Comparison of ENCODE assay signal across 1 cellular context in genomic region chr14:102565331-102565887, GRCh38.
A peak's percentile ranks its signal among the peaks of the same experiment; 100 is the strongest.
TF ChIP-seq lines count a peak whose summit lies in the region.

No MANE protein-coding gene starts in this region.

TF ChIP-seq in GM12878, 131 proteins besides CTCF, POLR2A, EP300 and RAD21 (continued from another document):
- TF ChIP-seq CEBPB (IDR thresholded peaks at IDR 0.05; ENCODE audit: borderline replicate concordance in 1 of 2, low read depth in 2 of 2, low read length in 2 of 2) (peak in 1 of 2 experiments; percentile 39; a peak in 1 of 4 replicates), FOS (IDR thresholded peaks at IDR 0.05; ENCODE audit: borderline replicate concordance, extremely low read depth, insufficient read length) (no peak), ETV6 (conservative IDR thresholded peaks at IDR 0.05 in 1 of 2, IDR thresholded peaks at IDR 0.05 in 1 of 2; ENCODE audit: borderline replicate concordance in 1 of 2, low read depth in 1 of 2) (peak in 1 of 2 experiments; percentile 100; a peak in 2 of 4 replicates), TCF7 (IDR thresholded peaks at IDR 0.05; ENCODE audit: borderline replicate concordance) (0 out of 2 replicates have a peak, but pooled peaks have one; percentile 26), ATF2 (IDR thresholded peaks at IDR 0.05; ENCODE audit: low read length) (peak; percentile 60; the same call in 1 of the 2 replicates), MLLT1 (IDR thresholded peaks at IDR 0.05) (no peak), SMC3 (IDR thresholded peaks at IDR 0.05; ENCODE audit: borderline replicate concordance, low read length) (no peak), SUPT20H (IDR thresholded peaks at IDR 0.05; ENCODE audit: borderline replicate concordance, control insufficient read depth, low read depth, low read length) (no peak), IKZF2 (IDR thresholded peaks at IDR 0.05) (peak; percentile 67 to 79), EED (IDR thresholded peaks at IDR 0.05; ENCODE audit: low read depth) (peak; percentile 88), IKZF1 (conservative IDR thresholded peaks at IDR 0.05) (peak; percentile 90), LARP7 (IDR thresholded peaks at IDR 0.05) (no peak), RBBP5 (conservative IDR thresholded peaks at IDR 0.05) (no peak), FOXM1 (IDR thresholded peaks at IDR 0.05; ENCODE audit: low read depth, low read length) (peak; percentile 56; the same call in 1 of the 2 replicates), NFXL1 (IDR thresholded peaks at IDR 0.05; ENCODE audit: borderline replicate concordance) (no peak), CBX5 (IDR thresholded peaks at IDR 0.05; ENCODE audit: low read depth) (peak; percentile 79; the same call in 1 of the 2 replicates), EZH2 (IDR thresholded peaks at IDR 0.05; ENCODE audit: borderline replicate concordance, control insufficient read depth, low read depth, low read length) (no peak), SPI1 (IDR thresholded peaks at IDR 0.05; ENCODE audit: borderline replicate concordance, insufficient read depth, low read depth, low read length) (peak; percentile 25; the same call in 1 of the 2 replicates), NR2F1 (conservative IDR thresholded peaks at IDR 0.05) (0 out of 2 replicates have a peak, but pooled peaks have one; percentile 11), NR2C1 (IDR thresholded peaks at IDR 0.05) (no peak), ZNF384 (IDR thresholded peaks at IDR 0.05; ENCODE audit: borderline replicate concordance, low read depth, low read length) (peak; percentile 50; the same call in 1 of the 2 replicates), NRF1 (conservative IDR thresholded peaks at IDR 0.05; ENCODE audit: low read depth, low read length) (no peak), WRNIP1 (IDR thresholded peaks at IDR 0.05; ENCODE audit: borderline replicate concordance, low read depth, low read length) (no peak), ATF7 (IDR thresholded peaks at IDR 0.05; ENCODE audit: low read depth) (peak; percentile 52), BCL11A (IDR thresholded peaks at IDR 0.05; ENCODE audit: low read depth, low read length) (peak; percentile 69), PAX8 (IDR thresholded peaks at IDR 0.05) (no peak), MYC (IDR thresholded peaks at IDR 0.05; ENCODE audit: insufficient read depth, insufficient read length, insufficient replicate concordance, low read length, severe bottlenecking) (no peak), YY1 (IDR thresholded peaks at IDR 0.05; ENCODE audit: low read depth, low read length) (peak; percentile 81), CBX3 (IDR thresholded peaks at IDR 0.05; ENCODE audit: borderline replicate concordance, low read depth) (no peak), CHD4 (IDR thresholded peaks at IDR 0.05) (no peak), IRF3 (IDR thresholded peaks at IDR 0.05) (no peak), PAX5 (IDR thresholded peaks at IDR 0.05; ENCODE audit: borderline replicate concordance, low read depth, low read length) (peak; percentile 67; the same call in 1 of the 2 replicates), ZBED1 (IDR thresholded peaks at IDR 0.05; ENCODE audit: borderline replicate concordance) (peak; percentile 59; the same call in 1 of the 2 replicates), DPF2 (IDR thresholded peaks at IDR 0.05) (peak; percentile 52; the same call in 1 of the 2 replicates), BCL3 (IDR thresholded peaks at IDR 0.05; ENCODE audit: borderline replicate concordance, insufficient read depth, low read depth, low read length, poor library complexity, severe bottlenecking) (peak; percentile 45), JUNB (IDR thresholded peaks at IDR 0.05) (peak; percentile 94), ZSCAN29 (IDR thresholded peaks at IDR 0.05) (no peak), MXI1 (IDR thresholded peaks at IDR 0.05; ENCODE audit: low read depth, low read length) (no peak), IRF4 (IDR thresholded peaks at IDR 0.05; ENCODE audit: low read depth, low read length) (peak; percentile 83)
- TF ChIP-seq, protein P1, sequence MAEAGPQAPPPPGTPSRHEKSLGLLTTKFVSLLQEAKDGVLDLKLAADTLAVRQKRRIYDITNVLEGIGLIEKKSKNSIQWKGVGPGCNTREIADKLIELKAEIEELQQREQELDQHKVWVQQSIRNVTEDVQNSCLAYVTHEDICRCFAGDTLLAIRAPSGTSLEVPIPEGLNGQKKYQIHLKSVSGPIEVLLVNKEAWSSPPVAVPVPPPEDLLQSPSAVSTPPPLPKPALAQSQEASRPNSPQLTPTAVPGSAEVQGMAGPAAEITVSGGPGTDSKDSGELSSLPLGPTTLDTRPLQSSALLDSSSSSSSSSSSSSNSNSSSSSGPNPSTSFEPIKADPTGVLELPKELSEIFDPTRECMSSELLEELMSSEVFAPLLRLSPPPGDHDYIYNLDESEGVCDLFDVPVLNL (IDR thresholded peaks at IDR 0.05; ENCODE audit: low read depth, low read length), result no peak
- TF ChIP-seq, protein P2, sequence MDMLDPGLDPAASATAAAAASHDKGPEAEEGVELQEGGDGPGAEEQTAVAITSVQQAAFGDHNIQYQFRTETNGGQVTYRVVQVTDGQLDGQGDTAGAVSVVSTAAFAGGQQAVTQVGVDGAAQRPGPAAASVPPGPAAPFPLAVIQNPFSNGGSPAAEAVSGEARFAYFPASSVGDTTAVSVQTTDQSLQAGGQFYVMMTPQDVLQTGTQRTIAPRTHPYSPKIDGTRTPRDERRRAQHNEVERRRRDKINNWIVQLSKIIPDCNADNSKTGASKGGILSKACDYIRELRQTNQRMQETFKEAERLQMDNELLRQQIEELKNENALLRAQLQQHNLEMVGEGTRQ (IDR thresholded peaks at IDR 0.05; ENCODE audit: borderline replicate concordance, low read depth, low read length), result no peak
